In the genomic region with DNA sequence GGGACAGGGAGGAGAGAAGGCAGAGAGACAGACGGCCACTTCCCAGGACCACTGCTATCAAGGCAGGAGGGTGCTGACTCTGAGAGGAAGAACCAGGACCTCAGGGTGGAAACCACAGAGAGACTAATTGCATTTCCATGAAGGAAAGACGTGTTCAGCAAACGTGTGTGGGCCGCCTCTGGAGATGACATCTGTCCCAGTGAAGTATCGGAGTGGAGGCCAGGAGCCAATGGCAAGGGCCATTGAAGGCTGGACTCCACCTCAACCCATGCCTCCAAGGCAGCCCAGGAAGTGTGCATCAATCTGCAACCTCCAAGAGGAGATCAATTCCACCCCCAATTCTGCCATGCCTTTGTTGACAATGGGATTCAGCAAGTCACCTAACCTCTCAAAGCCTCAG, we compare ENCODE assay signal across 29 cellular contexts.
"Had no signal": no experiment of that assay in that cellular context is flagged by ENCODE, and none has a peak within 500 bp of the region (broad histone marks: within the 10 kb centered on the region; RNA-seq: fewer than 3 reads in every experiment).

No MANE protein-coding gene starts in this region.

- H3K36me3 Mint-ChIP-seq: activated CD8-positive, alpha-beta memory T cell treated with anti-CD3 and anti-CD28 coated beads, Interleukin-2, amount 10 ng/mL, durations not matched to agents 7 days and 5 days; activated naive CD4-positive, alpha-beta T cell treated with anti-CD3 and anti-CD28 coated beads, Interleukin-2, amount 10 ng/mL, durations not matched to agents 7 days and 5 days; activated naive CD4-positive, alpha-beta T cell treated with anti-CD3 and anti-CD28 coated beads, Interleukin-2, amount 50 U/mL, for 24 hours; activated naive CD8-positive, alpha-beta T cell treated with anti-CD3 and anti-CD28 coated beads, Interleukin-2, amount 10 ng/mL, durations not matched to agents 7 days and 5 days; brain had no signal

- DNase-seq: activated CD4-positive, alpha-beta memory T cell treated with anti-CD3 and anti-CD28 coated beads, Interleukin-2, amount 10 ng/mL, durations not matched to agents 7 days and 5 days; activated CD4-positive, alpha-beta T cell treated with anti-CD3 and anti-CD28 coated beads for 1 hour; activated CD4-positive, alpha-beta T cell treated with anti-CD3 and anti-CD28 coated beads, Interleukin-2, amount 10 ng/mL, durations not matched to agents 7 days and 5 days; activated CD4-positive, CD25-positive, alpha-beta regulatory T cell; activated CD8-positive, alpha-beta memory T cell treated with anti-CD3 and anti-CD28 coated beads for 24 hours; activated CD8-positive, alpha-beta memory T cell treated with anti-CD3 and anti-CD28 coated beads, Interleukin-2, amount 10 ng/mL, durations not matched to agents 7 days and 5 days; activated CD8-positive, alpha-beta T cell treated with anti-CD3 and anti-CD28 coated beads, Interleukin-2, amount 10 ng/mL, durations not matched to agents 7 days and 5 days; activated effector memory CD4-positive, alpha-beta T cell treated with Interleukin-2 at 50 U/mL for 16 hours; activated gamma-delta T cell; activated naive CD4-positive, alpha-beta T cell treated with anti-CD3 and anti-CD28 coated beads, Interleukin-2, amount 10 ng/mL, durations not matched to agents 7 days and 5 days; activated naive CD4-positive, alpha-beta T cell treated with Interleukin-2 at 50 U/mL for 16 hours; activated naive CD8-positive, alpha-beta T cell treated with anti-CD3 and anti-CD28 coated beads, Interleukin-2, amount 10 ng/mL, durations not matched to agents 7 days and 5 days; caudate nucleus; SW 1271; T-helper 1 cell; T-helper 2 cell; T-helper 9 cell had no signal

- H3K9me3 ChIP-seq: ascending aorta had no signal

- H3K4me1 Mint-ChIP-seq: activated CD4-positive, alpha-beta memory T cell treated with anti-CD3 and anti-CD28 coated beads, Interleukin-2, amount 10 ng/mL, durations not matched to agents 7 days and 5 days; activated CD4-positive, alpha-beta T cell treated with anti-CD3 and anti-CD28 coated beads, Interleukin-2, amount 10 ng/mL, durations not matched to agents 7 days and 5 days; activated CD8-positive, alpha-beta memory T cell treated with anti-CD3 and anti-CD28 coated beads, Interleukin-2, amount 10 ng/mL, durations not matched to agents 7 days and 5 days; activated naive CD4-positive, alpha-beta T cell treated with anti-CD3 and anti-CD28 coated beads, Interleukin-2, amount 10 ng/mL, durations not matched to agents 7 days and 5 days; activated naive CD8-positive, alpha-beta T cell treated with anti-CD3 and anti-CD28 coated beads, Interleukin-2, amount 10 ng/mL, durations not matched to agents 7 days and 5 days had no signal

- H3K4me3 Mint-ChIP-seq: activated CD4-positive, alpha-beta memory T cell treated with anti-CD3 and anti-CD28 coated beads, Interleukin-2, amount 10 ng/mL, durations not matched to agents 7 days and 5 days; activated CD4-positive, alpha-beta T cell treated with anti-CD3 and anti-CD28 coated beads for 36 hours; activated CD4-positive, alpha-beta T cell treated with anti-CD3 and anti-CD28 coated beads, Interleukin-2, amount 10 ng/mL, durations not matched to agents 7 days and 5 days; activated CD8-positive, alpha-beta memory T cell treated with anti-CD3 and anti-CD28 coated beads, Interleukin-2, amount 10 ng/mL, durations not matched to agents 7 days and 5 days; activated CD8-positive, alpha-beta T cell treated with anti-CD3 and anti-CD28 coated beads, Interleukin-2, amount 10 ng/mL, durations not matched to agents 7 days and 5 days; activated naive CD4-positive, alpha-beta T cell treated with anti-CD3 and anti-CD28 coated beads, Interleukin-2, amount 10 ng/mL, durations not matched to agents 7 days and 5 days; activated naive CD4-positive, alpha-beta T cell treated with anti-CD3 and anti-CD28 coated beads, Interleukin-2, amount 50 U/mL, for 24 hours; activated naive CD8-positive, alpha-beta T cell; activated naive CD8-positive, alpha-beta T cell treated with anti-CD3 and anti-CD28 coated beads, Interleukin-2, amount 10 ng/mL, durations not matched to agents 7 days and 5 days; activated naive CD8-positive, alpha-beta T cell treated with anti-CD3 and anti-CD28 coated beads, Interleukin-2, amount 50 U/mL, for 24 hours; activated T-cell treated with anti-CD3 and anti-CD28 coated beads, Interleukin-2, amount 50 U/mL, for 24 hours; brain; T-helper 1 cell treated with Interleukin-12 subunit alpha and Interleukin-12 subunit beta and Interleukin-4 antibody, amounts not matched to agents 30 μg/mL and 1 μg/mL, for 36 hours; T-helper 2 cell treated with Interferon-gamma antibody and Interleukin-4, amounts not matched to agents 5 μg/mL and 100 μg/mL, for 36 hours had no signal

- H3K27me3 Mint-ChIP-seq: activated CD4-positive, alpha-beta T cell treated with anti-CD3 and anti-CD28 coated beads for 36 hours; activated naive CD4-positive, alpha-beta T cell treated with anti-CD3 and anti-CD28 coated beads, Interleukin-2, amount 50 U/mL, for 24 hours; activated naive CD8-positive, alpha-beta T cell; activated naive CD8-positive, alpha-beta T cell treated with anti-CD3 and anti-CD28 coated beads, Interleukin-2, amount 50 U/mL, for 24 hours; activated T-cell treated with anti-CD3 and anti-CD28 coated beads, Interleukin-2, amount 50 U/mL, for 24 hours had no signal

- H3K4me3 ChIP-seq: ascending aorta, cardiac muscle cell had no signal

- ATAC-seq: activated CD8-positive, alpha-beta memory T cell treated with anti-CD3 and anti-CD28 coated beads, Interleukin-2, amount 10 ng/mL, durations not matched to agents 7 days and 5 days; activated CD8-positive, alpha-beta T cell treated with anti-CD3 and anti-CD28 coated beads, Interleukin-2, amount 10 ng/mL, durations not matched to agents 7 days and 5 days had no signal

- H3K27me3 ChIP-seq: ascending aorta, cardiac muscle cell had no signal

- H3K36me3 ChIP-seq: ascending aorta, cardiac muscle cell had no signal

- H3K27ac Mint-ChIP-seq: activated CD4-positive, alpha-beta memory T cell treated with anti-CD3 and anti-CD28 coated beads, Interleukin-2, amount 10 ng/mL, durations not matched to agents 7 days and 5 days; activated CD4-positive, alpha-beta T cell treated with anti-CD3 and anti-CD28 coated beads for 36 hours; activated CD4-positive, alpha-beta T cell treated with anti-CD3 and anti-CD28 coated beads, Interleukin-2, amount 10 ng/mL, durations not matched to agents 7 days and 5 days; activated CD8-positive, alpha-beta memory T cell treated with anti-CD3 and anti-CD28 coated beads, Interleukin-2, amount 10 ng/mL, durations not matched to agents 7 days and 5 days; activated CD8-positive, alpha-beta T cell treated with anti-CD3 and anti-CD28 coated beads, Interleukin-2, amount 10 ng/mL, durations not matched to agents 7 days and 5 days; activated naive CD4-positive, alpha-beta T cell treated with anti-CD3 and anti-CD28 coated beads, Interleukin-2, amount 10 ng/mL, durations not matched to agents 7 days and 5 days; activated naive CD4-positive, alpha-beta T cell treated with anti-CD3 and anti-CD28 coated beads, Interleukin-2, amount 50 U/mL, for 24 hours; activated naive CD8-positive, alpha-beta T cell; activated naive CD8-positive, alpha-beta T cell treated with anti-CD3 and anti-CD28 coated beads, Interleukin-2, amount 10 ng/mL, durations not matched to agents 7 days and 5 days; activated naive CD8-positive, alpha-beta T cell treated with anti-CD3 and anti-CD28 coated beads, Interleukin-2, amount 50 U/mL, for 24 hours; activated T-cell treated with anti-CD3 and anti-CD28 coated beads, Interleukin-2, amount 50 U/mL, for 24 hours; activated T-helper 2 cell treated with anti-CD3 and anti-CD28 coated beads, Interferon-gamma antibody, Interleukin-2, Interleukin-4, amounts not matched to agents 10 μg/mL and 5 μg/mL and 100 μg/mL, durations not matched to agents 14 hours and 24 hours and 36 hours; T-helper 1 cell treated with Interleukin-12 subunit alpha and Interleukin-12 subunit beta and Interleukin-4 antibody, amounts not matched to agents 30 μg/mL and 1 μg/mL, for 36 hours; T-helper 2 cell treated with Interferon-gamma antibody and Interleukin-4, amounts not matched to agents 5 μg/mL and 100 μg/mL, for 36 hours had no signal

- H3K9me3 Mint-ChIP-seq: activated CD4-positive, alpha-beta memory T cell treated with anti-CD3 and anti-CD28 coated beads, Interleukin-2, amount 10 ng/mL, durations not matched to agents 7 days and 5 days; activated CD4-positive, alpha-beta T cell treated with anti-CD3 and anti-CD28 coated beads, Interleukin-2, amount 10 ng/mL, durations not matched to agents 7 days and 5 days; activated naive CD4-positive, alpha-beta T cell treated with anti-CD3 and anti-CD28 coated beads, Interleukin-2, amount 10 ng/mL, durations not matched to agents 7 days and 5 days; activated naive CD4-positive, alpha-beta T cell treated with anti-CD3 and anti-CD28 coated beads, Interleukin-2, amount 50 U/mL, for 24 hours; activated naive CD8-positive, alpha-beta T cell treated with anti-CD3 and anti-CD28 coated beads, Interleukin-2, amount 10 ng/mL, durations not matched to agents 7 days and 5 days; activated naive CD8-positive, alpha-beta T cell treated with anti-CD3 and anti-CD28 coated beads, Interleukin-2, amount 50 U/mL, for 24 hours; activated T-cell treated with anti-CD3 and anti-CD28 coated beads, Interleukin-2, amount 50 U/mL, for 24 hours; activated T-helper 2 cell treated with anti-CD3 and anti-CD28 coated beads, Interferon-gamma antibody, Interleukin-2, Interleukin-4, amounts not matched to agents 10 μg/mL and 5 μg/mL and 100 μg/mL, durations not matched to agents 14 hours and 24 hours and 36 hours; T-helper 1 cell treated with Interleukin-12 subunit alpha and Interleukin-12 subunit beta and Interleukin-4 antibody, amounts not matched to agents 30 μg/mL and 1 μg/mL, for 36 hours; T-helper 2 cell treated with Interferon-gamma antibody and Interleukin-4, amounts not matched to agents 5 μg/mL and 100 μg/mL, for 36 hours had no signal

- H3K4me1 ChIP-seq: ascending aorta had no signal

- H3K27ac ChIP-seq: ascending aorta, cardiac muscle cell, VCaP had no signal
